Comparison of ENCODE assay signal across 8 cellular contexts in genomic region chr1:204837440-204838084, GRCh38. TPM values are rescaled to one million over a fixed set of nuclear protein-coding genes. Genes with fewer than 3 reads are reported as not detected.
DNase-seq lines count a peak whose midpoint lies in the region; ATAC-seq and TF ChIP-seq lines count a peak whose summit lies in the region.
"Had no signal": no experiment of that assay in that cellular context is flagged by ENCODE, and none has a peak within 500 bp of the region (broad histone marks: within the 10 kb centered on the region; RNA-seq: fewer than 3 reads in every experiment).

No MANE protein-coding gene starts in this region.

- RAD21 ChIA-PET in HCT116 (lab: Charles Lee; ENCODE audit: low non-redundant PET in 1 of 2, low total read pairs in 2 of 2, uncharacterized antibody in 2 of 2, unreplicated experiment in 2 of 2) = no interaction called here

- DNase-seq in HCT116 (ENCODE audit: low read depth, low spot score) (no peak), RPMI8226 (peak; percentile 58), erythroblast (lab: John Stamatoyannopoulos, UW) (peak; percentile 19 to 43), osteocyte (ENCODE audit: extremely low spot score, unreplicated experiment) (no peak), omental fat pad (ENCODE audit: low spot score) (no peak)
- DNase-seq in CD8-positive, alpha-beta memory T cell = no peak

- CTCF ChIA-PET in HCT116 (lab: Charles Lee) = interaction anchor here (0.5 kb wide), 1 partner anchor 11 kb away, joined by 3 read pairs; no protein-coding TSS in a partner anchor
- CTCF ChIA-PET in CD8-positive, alpha-beta memory T cell (lab: Charles Lee) = interaction anchor here (1.4 kb wide), 1 partner anchor 10 kb away, joined by 4 read pairs; no protein-coding TSS in a partner anchor

- no peak for TF ChIP-seq POLR2A in HCT116 (IDR thresholded peaks at IDR 0.05; ENCODE audit: borderline replicate concordance, extremely low read depth, insufficient read depth, insufficient read length)
- TF ChIP-seq POLR2A in erythroblast (IDR thresholded peaks at IDR 0.05; ENCODE audit: low read length) = no peak

- H3K9ac ChIP-seq in HCT116 (ENCODE audit: low read length) = no peak overlapping the region
- H3K9ac ChIP-seq: KMS-11 had no signal

- TF ChIP-seq RAD21 in HCT116 (IDR thresholded peaks at IDR 0.05; ENCODE audit: low read depth) = no peak

- no peaks in the 10 kb centered on the region for H4K20me1 ChIP-seq in HCT116 (ENCODE audit: insufficient read depth)

- peak; percentile 67 for ATAC-seq in HCT116
- no peak for ATAC-seq in omental fat pad (ENCODE audit: low FRiP score)
- ATAC-seq in GM21619 (IDR thresholded peaks at IDR 0.05; ENCODE audit: unreplicated experiment) = no peak

- H3K36me3 Mint-ChIP-seq in osteocyte (ENCODE audit: unreplicated experiment) = no peaks in the 10 kb centered on the region
- H3K36me3 Mint-ChIP-seq in CD8-positive, alpha-beta memory T cell = peaks cover 0 to 2% (median 0%) of the 10 kb centered on the region in 3 donors

- H3K27ac Mint-ChIP-seq in osteocyte (ENCODE audit: unreplicated experiment) = no peak overlapping the region
- H3K27ac Mint-ChIP-seq in CD8-positive, alpha-beta memory T cell = no peak overlapping the region

- H3K27ac ChIP-seq in HCT116 (ENCODE audit: low read depth, low read length) = no peak overlapping the region
- no peak overlapping the region for H3K27ac ChIP-seq in CD8-positive, alpha-beta memory T cell (ENCODE audit: low read depth, low read length)
- H3K27ac ChIP-seq: KMS-11 had no signal

- no peak overlapping the region for H2AFZ ChIP-seq in HCT116 (ENCODE audit: low read depth, low read length, poor library complexity, severe bottlenecking)

- H3K9me2 ChIP-seq in HCT116 (ENCODE audit: insufficient read depth) = no peaks in the 10 kb centered on the region

- peaks cover 4% of the 10 kb centered on the region for H3K27me3 Mint-ChIP-seq in osteocyte (ENCODE audit: unreplicated experiment)
- peaks cover 18 to 60% of the 10 kb centered on the region in 2 donors for H3K27me3 Mint-ChIP-seq in CD8-positive, alpha-beta memory T cell

- no peak overlapping the region for H3K4me3 ChIP-seq in HCT116 (replicated peaks in 1 of 2; ENCODE audit: low read depth in 1 of 2, low read length in 2 of 2)
- H3K4me3 ChIP-seq in CD8-positive, alpha-beta memory T cell (ENCODE audit: low read length) = no peak overlapping the region

- H3K4me1 Mint-ChIP-seq in osteocyte (ENCODE audit: unreplicated experiment) = no peaks in the 10 kb centered on the region
- no peaks in the 10 kb centered on the region for H3K4me1 Mint-ChIP-seq in CD8-positive, alpha-beta memory T cell

- H3K9me3 Mint-ChIP-seq in osteocyte (ENCODE audit: unreplicated experiment) = no peaks in the 10 kb centered on the region
- no peaks in the 10 kb centered on the region for H3K9me3 Mint-ChIP-seq in CD8-positive, alpha-beta memory T cell

- peak in 1 of 3 experiments; percentile 11; a peak in 1 of 6 replicates for TF ChIP-seq CTCF in HCT116 (IDR thresholded peaks at IDR 0.05 in 2 of 3, conservative IDR thresholded peaks at IDR 0.05 in 1 of 3; ENCODE audit: borderline replicate concordance in 1 of 3, insufficient read depth in 1 of 3, low read depth in 2 of 3, low read length in 2 of 3)
- TF ChIP-seq CTCF in osteocyte (IDR thresholded peaks at IDR 0.05) = peak; percentile 21
- TF ChIP-seq CTCF in omental fat pad (IDR thresholded peaks at IDR 0.05) = no peak

- no peaks in the 10 kb centered on the region for H3K4me1 ChIP-seq in HCT116 (ENCODE audit: control insufficient read depth in 1 of 2, insufficient read depth in 2 of 2, low read length in 2 of 2)
- no peaks in the 10 kb centered on the region for H3K4me1 ChIP-seq in CD8-positive, alpha-beta memory T cell (ENCODE audit: insufficient read depth, low read length)

- BruUV-seq in HCT116 (replicated peaks; lab: Mats Ljungman, UMichigan) = no TSS peak

- no peaks in the 10 kb centered on the region for H3K9me3 ChIP-seq in HCT116 (ENCODE audit: control insufficient read depth in 1 of 2, insufficient read depth in 1 of 2, low read depth in 1 of 2, low read length in 2 of 2)
- no peaks in the 10 kb centered on the region for H3K9me3 ChIP-seq in CD8-positive, alpha-beta memory T cell (ENCODE audit: low read length)

- POLR2A ChIA-PET in HCT116 (lab: Charles Lee) = no interaction called here
- POLR2A ChIA-PET in CD8-positive, alpha-beta memory T cell (lab: Charles Lee) = no interaction called here

- no peaks in the 10 kb centered on the region for H3K36me3 ChIP-seq in HCT116 (ENCODE audit: control insufficient read depth in 1 of 2, insufficient read depth in 2 of 2, low read length in 2 of 2)
- H3K36me3 ChIP-seq in CD8-positive, alpha-beta memory T cell (ENCODE audit: insufficient read depth, low read length) = no peaks in the 10 kb centered on the region

- no peak overlapping the region for H3K4me3 Mint-ChIP-seq in osteocyte (ENCODE audit: unreplicated experiment)
- H3K4me3 Mint-ChIP-seq in CD8-positive, alpha-beta memory T cell = no peak overlapping the region

- no peaks in the 10 kb centered on the region for H3K79me2 ChIP-seq in HCT116 (ENCODE audit: insufficient read depth, low read length)

- no peak overlapping the region for H3K4me2 ChIP-seq in HCT116 (ENCODE audit: low read length)
- H3K4me2 ChIP-seq: KMS-11 had no signal

- intact Hi-C loops in HCT116 (cut with micrococcal nuclease) = no loop called here

- H3K27me3 ChIP-seq in HCT116 (ENCODE audit: insufficient read depth, low read length) = peaks cover 41% of the 10 kb centered on the region
- no peaks in the 10 kb centered on the region for H3K27me3 ChIP-seq in CD8-positive, alpha-beta memory T cell (ENCODE audit: insufficient read depth, low read length, poor library complexity, severe bottlenecking)

TF ChIP-seq in HCT116, 20 proteins besides CTCF, POLR2A, EP300 and RAD21:
- TF ChIP-seq REST (IDR thresholded peaks at IDR 0.05; ENCODE audit: low read depth) = peak; percentile 92
- TF ChIP-seq JUND (IDR thresholded peaks at IDR 0.05) = no peak

RNA-seq across cellular contexts. Expression of gene NFASC, which starts 33.1 kb away (rescaled TPM):
- total RNA-seq in HCT116 (2021; ENCODE audit: unreplicated experiment) (0.57 TPM), osteocyte (0.13 TPM in 1 of 2 replicates, not detected in the other), omental fat pad (10 to 100 TPM; 10.3 to 18.4 (median 10.9) TPM)
- polyA plus RNA-seq in HCT116 (2012) = 0.34 and 0.37 TPM in 2 replicates
- total RNA-seq in CD8-positive, alpha-beta memory T cell = under 1 TPM; 0.11 to 0.16 TPM
- polyA plus RNA-seq in CD8-positive, alpha-beta memory T cell = not detected

Comparison
In these comparisons a context has a peak if more than half of its experiments do, and no peak if none do; other contexts are left out.
1. DNase-seq: peak in RPMI8226 (single experiment) and erythroblast (2 of 2); none in HCT116 (single experiment), osteocyte (single experiment), omental fat pad (single experiment) and CD8-positive, alpha-beta memory T cell (0 of 5).